Comparison of ENCODE assay signal across 1 cellular context in genomic region chr14:75150150-75150549, GRCh38.
TF ChIP-seq lines count a peak whose summit lies in the region.

No MANE protein-coding gene starts in this region.

TF ChIP-seq in SK-N-SH, 30 proteins besides CTCF, POLR2A, EP300 and RAD21:
- no peak for TF ChIP-seq REST (IDR thresholded peaks at IDR 0.05; ENCODE audit: low read depth, low read length)
- no peak for TF ChIP-seq TCF12 (IDR thresholded peaks at IDR 0.05)
- no peak for TF ChIP-seq EZH2phosphoT487 (IDR thresholded peaks at IDR 0.05; ENCODE audit: borderline replicate concordance, low read depth)
- TF ChIP-seq FOSL2 (IDR thresholded peaks at IDR 0.05; ENCODE audit: borderline replicate concordance, low read depth) = no peak
- no peak for TF ChIP-seq YY1 (IDR thresholded peaks at IDR 0.05; ENCODE audit: low read depth)
- TF ChIP-seq RXRA (IDR thresholded peaks at IDR 0.05; ENCODE audit: borderline replicate concordance, low read depth) = no peak
- TF ChIP-seq TAF1 (IDR thresholded peaks at IDR 0.05; ENCODE audit: borderline replicate concordance, low read depth, low read length) = no peak
- no peak for TF ChIP-seq NFIC (IDR thresholded peaks at IDR 0.05; ENCODE audit: borderline replicate concordance)
